Comparison of ENCODE assay signal across 6 cellular contexts in the genomic region with DNA sequence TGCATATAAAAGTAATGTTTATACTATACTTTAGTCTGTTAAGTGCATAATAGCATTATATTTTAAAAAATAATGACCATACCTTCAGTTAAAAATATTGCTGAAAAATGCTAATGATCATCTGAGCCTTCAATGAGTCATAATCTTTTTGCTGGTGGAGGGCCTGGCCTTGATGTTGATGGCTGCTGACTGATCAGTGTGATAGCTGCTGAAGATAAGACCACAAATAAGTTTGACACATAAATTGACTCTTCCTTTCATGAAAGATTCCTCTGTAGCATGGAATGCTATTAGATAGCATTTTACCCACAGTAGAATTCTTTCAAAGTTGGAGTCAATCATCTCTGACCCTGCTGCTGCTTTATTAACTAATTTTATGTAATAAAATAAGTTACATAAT.
"Had no signal": no experiment of that assay in that cellular context is flagged by ENCODE, and none has a peak within 500 bp of the region (broad histone marks: within the 10 kb centered on the region; RNA-seq: fewer than 3 reads in every experiment).

No MANE protein-coding gene starts in this region.

- H3K4me1 Mint-ChIP-seq: GM23338, H9 had no signal

- H3K4me3 Mint-ChIP-seq: GM23338, H9 had no signal

- H3K27ac Mint-ChIP-seq: GM23338, H9 had no signal

- H2AFZ ChIP-seq: GM23338 had no signal

- H3K4me2 ChIP-seq: GM23338 had no signal

- H3K4me3 ChIP-seq: GM23338, K562 had no signal

- DNase-seq: H9, HCEC 1CT, IMR-90, KG1 had no signal
